In genomic region chr1:246608616-246609376, GRCh38 we compare ENCODE assay signal across 8 cellular contexts. TPM values are rescaled to one million over a fixed set of nuclear protein-coding genes. Genes with fewer than 3 reads are reported as not detected.
DNase-seq lines count a peak whose midpoint lies in the region; ATAC-seq, FAIRE-seq and TF ChIP-seq lines count a peak whose summit lies in the region.

No MANE protein-coding gene starts in this region.

- CTCF ChIA-PET in K562 (lab: Yijun Ruan, JAX; ENCODE audit: low intra/inter-chr PET ratio) = no interaction called here

- no peak for FAIRE-seq in K562 (lab: Jason Lieb, UNC)

- H4K20me1 ChIP-seq in OCI-LY3 (ENCODE audit: insufficient read depth, low read length) (peaks cover 29% of the 10 kb centered on the region), K562 (replicated peaks; ENCODE audit: control insufficient read depth, insufficient read depth, low read length) (peaks cover 6% of the 10 kb centered on the region)

- POLR2A ChIA-PET in K562 (lab: Yijun Ruan, JAX) = interaction anchor here (0.7 to 1.3 kb wide), 2 partner anchors 8 to 13 kb away, joined by 3 read pairs; no protein-coding TSS in a partner anchor

- H3K79me2 ChIP-seq in OCI-LY3 (ENCODE audit: low read length) = peaks cover 45% of the 10 kb centered on the region
- peaks cover 84% of the 10 kb centered on the region for H3K79me2 ChIP-seq in K562 (ENCODE audit: control insufficient read depth, insufficient read depth, low read length)

- TF ChIP-seq CTCF in OCI-LY3 (IDR thresholded peaks at IDR 0.05; ENCODE audit: low read depth, low read length) (no peak), K562 (IDR thresholded peaks at IDR 0.05 in 2 of 3, conservative IDR thresholded peaks at IDR 0.05 in 1 of 3; ENCODE audit: insufficient read depth in 2 of 3, low read depth in 1 of 3, low read length in 3 of 3) (no peak; a peak in 1 of 6 replicates)

- intact Hi-C loops in K562 (cut with micrococcal nuclease) = no loop called here

- H3K9ac ChIP-seq in OCI-LY3 (ENCODE audit: low read length) (no peak overlapping the region), K562 (ENCODE audit: insufficient read depth in 1 of 2, low read depth in 2 of 2, low read length in 2 of 2) (no peak overlapping the region)

- H3K9me3 ChIP-seq in OCI-LY3 (ENCODE audit: insufficient read depth, low read length) = no peaks in the 10 kb centered on the region
- no peaks in the 10 kb centered on the region for H3K9me3 ChIP-seq in K562 (replicated peaks; ENCODE audit: control insufficient read depth, insufficient read depth, low read depth, low read length)

- TF ChIP-seq EP300 in K562 (IDR thresholded peaks at IDR 0.05; ENCODE audit: low read length) = no peak

- H3K4me3 ChIP-seq in OCI-LY3 (ENCODE audit: low read length) (no peak overlapping the region), K562 (no peak overlapping the region)

- peaks cover 12% of the 10 kb centered on the region for H3K4me1 ChIP-seq in OCI-LY3 (ENCODE audit: low read length)
- peaks cover 0 to 3% of the 10 kb centered on the region in 2 experiments; a peak in 1 of 5 replicates for H3K4me1 ChIP-seq in K562 (replicated peaks in 1 of 2; ENCODE audit: control insufficient read depth in 2 of 2, insufficient read depth in 2 of 2, low read length in 2 of 2)

- TF ChIP-seq RAD21 in K562 (CRISPR knock-in tag; conservative IDR thresholded peaks at IDR 0.05 in 1 of 2, IDR thresholded peaks at IDR 0.05 in 1 of 2) = 0 out of 4 replicates have a peak, but pooled peaks of 1 of the 2 experiments have one; percentile 8

- H3K36me3 ChIP-seq in OCI-LY3 (replicated peaks; ENCODE audit: low read depth, low read length) = peaks cover 5% of the 10 kb centered on the region
- H3K36me3 ChIP-seq in K562 (ENCODE audit: control insufficient read depth, insufficient read depth, low read length) = peaks cover 8% of the 10 kb centered on the region; the same call in 2 of the 3 replicates

- no peaks in the 10 kb centered on the region for H3K27me3 ChIP-seq in OCI-LY3 (ENCODE audit: low read depth, low read length)
- no peaks in the 10 kb centered on the region for H3K27me3 ChIP-seq in K562 (ENCODE audit: control insufficient read depth in 2 of 2, insufficient read depth in 2 of 2, low read length in 2 of 2)

- H2AFZ ChIP-seq in OCI-LY3 (ENCODE audit: low read depth, low read length) = no peak overlapping the region
- no peak overlapping the region for H2AFZ ChIP-seq in K562 (ENCODE audit: low read depth, low read length)

- H3K9me1 ChIP-seq in K562 (ENCODE audit: control insufficient read depth, insufficient read depth, low read length) = no peaks in the 10 kb centered on the region

- ATAC-seq in HG02642 (IDR thresholded peaks at IDR 0.05; ENCODE audit: poor library complexity, unreplicated experiment) (peak; percentile 64), K562 (peak; percentile 71), HG02870 (IDR thresholded peaks at IDR 0.05; ENCODE audit: unreplicated experiment) (no peak)

- no peak overlapping the region for H3K27ac ChIP-seq in OCI-LY3 (ENCODE audit: low read length)
- H3K27ac ChIP-seq in K562 (ENCODE audit: extremely low read depth, low read depth, low read length) = no peak overlapping the region

- peak; percentile 89 for DNase-seq in Daoy (ENCODE audit: low read depth)
- no peak for DNase-seq in K562 (ENCODE audit: extremely low read depth in 1 of 4, low spot score in 3 of 4)
- peak; percentile 92 for DNase-seq in kidney glomerular epithelial cell (lab: John Stamatoyannopoulos, UW)
- peak; percentile 34 for DNase-seq in stimulated activated CD4-positive, alpha-beta T cell treated with anti-CD3 and anti-CD28 coated beads, Interleukin-4, amount 100 ng/mL, for 24 hours
- DNase-seq in cortex of kidney (lab: John Stamatoyannopoulos, UW) = no peak

- H3K4me2 ChIP-seq in OCI-LY3 (ENCODE audit: low read length) (peak overlapping the region; percentile 27; the same call in 1 of the 2 replicates), K562 (ENCODE audit: insufficient read depth, low read length) (no peak overlapping the region)

- in situ Hi-C loops in K562 (cut with MboI) = no loop called here

- WGBS in K562 (ENCODE audit: insufficient coverage, low coverage, missing lambda C conversion rate) = 70% methylated on average over 18 of the region's 18 CpGs

- no peak for TF ChIP-seq POLR2A in K562 (conservative IDR thresholded peaks at IDR 0.05)

- no TSS peak for BruUV-seq in K562 (replicated peaks; lab: Mats Ljungman, UMichigan)

TF ChIP-seq in K562, 482 proteins besides CTCF, POLR2A, EP300 and RAD21 (continues in another document):
- TF ChIP-seq HDAC8 (tag; IDR thresholded peaks at IDR 0.05) (no peak), JUN (IDR thresholded peaks at IDR 0.05; ENCODE audit: borderline replicate concordance, low read depth, low read length) (peak; percentile 43; the same call in 1 of the 2 replicates), JUN (CRISPR knock-in tag; IDR thresholded peaks at IDR 0.05; ENCODE audit: borderline replicate concordance) (no peak), SMARCE1 (IDR thresholded peaks at IDR 0.05) (no peak), NFATC3 (IDR thresholded peaks at IDR 0.05) (no peak), RCOR1 (IDR thresholded peaks at IDR 0.05; ENCODE audit: borderline replicate concordance in 1 of 2, low read depth in 2 of 2, low read length in 2 of 2) (0 out of 4 replicates have a peak, but pooled peaks of 1 of the 2 experiments have one; percentile 10), ZNF436 (CRISPR knock-in tag; IDR thresholded peaks at IDR 0.05) (no peak), ZNF785 (CRISPR knock-in tag; IDR thresholded peaks at IDR 0.05) (no peak), RBM15 (IDR thresholded peaks at IDR 0.05; ENCODE audit: insufficient read depth, low read length) (no peak), RBM17 (IDR thresholded peaks at IDR 0.05; ENCODE audit: borderline replicate concordance, low read depth, low read length) (no peak), CEBPG (CRISPR knock-in tag; IDR thresholded peaks at IDR 0.05) (no peak), CEBPG (tag; conservative IDR thresholded peaks at IDR 0.05 in 1 of 2, IDR thresholded peaks at IDR 0.05 in 1 of 2) (peak in 1 of 2 experiments; percentile 57; a peak in 1 of 4 replicates), NR4A1 (CRISPR knock-in tag; IDR thresholded peaks at IDR 0.05) (no peak), NR4A1 (tag; IDR thresholded peaks at IDR 0.05) (no peak), ZNF57 (CRISPR knock-in tag; IDR thresholded peaks at IDR 0.05) (no peak), ADNP (tag; IDR thresholded peaks at IDR 0.05) (no peak)
- TF ChIP-seq, protein P1, sequence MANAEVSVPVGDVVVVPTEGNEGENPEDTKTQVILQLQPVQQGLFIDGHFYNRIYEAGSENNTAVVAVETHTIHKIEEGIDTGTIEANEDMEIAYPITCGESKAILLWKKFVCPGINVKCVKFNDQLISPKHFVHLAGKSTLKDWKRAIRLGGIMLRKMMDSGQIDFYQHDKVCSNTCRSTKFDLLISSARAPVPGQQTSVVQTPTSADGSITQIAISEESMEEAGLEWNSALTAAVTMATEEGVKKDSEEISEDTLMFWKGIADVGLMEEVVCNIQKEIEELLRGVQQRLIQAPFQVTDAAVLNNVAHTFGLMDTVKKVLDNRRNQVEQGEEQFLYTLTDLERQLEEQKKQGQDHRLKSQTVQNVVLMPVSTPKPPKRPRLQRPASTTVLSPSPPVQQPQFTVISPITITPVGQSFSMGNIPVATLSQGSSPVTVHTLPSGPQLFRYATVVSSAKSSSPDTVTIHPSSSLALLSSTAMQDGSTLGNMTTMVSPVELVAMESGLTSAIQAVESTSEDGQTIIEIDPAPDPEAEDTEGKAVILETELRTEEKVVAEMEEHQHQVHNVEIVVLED (CRISPR knock-in tag; IDR thresholded peaks at IDR 0.05) = no peak

RNA-seq across cellular contexts. Expression of gene CNST, which starts 42.5 kb away (rescaled TPM):
- 11.4 and 12.5 TPM in 2 replicates for total RNA-seq in Daoy (2014; rRNA removed; shearing (Covaris generic))
- 251 and 301 TPM in 2 replicates for total RNA-seq in K562 (2011; cell fraction: chromatin; rRNA removed; ENCODE audit: low replicate concordance)
- 61.0 and 78.0 TPM in 2 replicates for total RNA-seq in K562 (2011; cell fraction: nucleolus; rRNA removed)
- total RNA-seq in K562 (2011; cell fraction: nucleoplasm; rRNA removed) = 82.1 and 87.6 TPM in 2 replicates
- total RNA-seq in K562 (2014; rRNA removed) (23.9 and 25.2 TPM in 2 replicates), K562 (2014; rRNA removed; fragmentation: Illumina TruSeq; extraction: Trizol) (39.1 and 46.1 TPM in 2 replicates), K562 (2015; rRNA removed; fragmentation: Illumina TruSeq; extraction: Trizol) (29.9 and 31.1 TPM in 2 replicates), K562 (2021) (45.5 and 55.3 TPM in 2 replicates)
- polyA plus RNA-seq in K562 (2011; rRNA removed) (41.4 and 43.9 TPM in 2 replicates), K562 (2014; fragmentation: Illumina TruSeq; extraction: Trizol) (30.1 and 30.8 TPM in 2 replicates), K562 (2014; fragmentation: Nextera tagmentation; extraction: Ambion mirVana) (10 to 100 TPM; 17.0 to 22.9 TPM), K562 (2014; rRNA removed) (20.6 and 23.3 TPM in 2 replicates)
- 11.5 and 23.2 TPM in 2 replicates for polyA plus RNA-seq in K562 (2011; cell fraction: cytosol; rRNA removed)
- 37.1 and 53.3 TPM in 2 replicates for polyA plus RNA-seq in K562 (2011; cell fraction: nucleus; rRNA removed)
- polyA plus RNA-seq in K562 (2012) = 16.1 and 19.6 TPM in 2 replicates
- 210 and 261 TPM in 2 replicates for polyA minus RNA-seq in K562 (2011; rRNA and poly(A)+ RNA removed)
- polyA minus RNA-seq in K562 (2011; cell fraction: cytosol; rRNA and poly(A)+ RNA removed) = 25.3 and 33.2 TPM in 2 replicates
- polyA minus RNA-seq in K562 (2011; cell fraction: nucleus; rRNA and poly(A)+ RNA removed) = 50.6 and 123 TPM in 2 replicates

RNA-seq across cellular contexts. Expression of gene TFB2M, which starts 42.7 kb away (rescaled TPM):
- total RNA-seq in Daoy (2014; rRNA removed; shearing (Covaris generic)) = 56.5 and 71.1 TPM in 2 replicates
- 23.8 and 25.2 TPM in 2 replicates for total RNA-seq in K562 (2011; cell fraction: chromatin; rRNA removed; ENCODE audit: low replicate concordance)
- total RNA-seq in K562 (2011; cell fraction: nucleolus; rRNA removed) = 22.5 TPM in 2 replicates
- 17.8 and 18.7 TPM in 2 replicates for total RNA-seq in K562 (2011; cell fraction: nucleoplasm; rRNA removed)
- total RNA-seq in K562 (2014; rRNA removed) = 51.1 and 55.1 TPM in 2 replicates
- total RNA-seq in K562 (2014; rRNA removed; fragmentation: Illumina TruSeq; extraction: Trizol) = 72.3 and 80.2 TPM in 2 replicates
- total RNA-seq in K562 (2015; rRNA removed; fragmentation: Illumina TruSeq; extraction: Trizol) = 48.2 and 55.2 TPM in 2 replicates
- total RNA-seq in K562 (2021) = 63.0 and 63.6 TPM in 2 replicates
- 50.7 and 70.6 TPM in 2 replicates for polyA plus RNA-seq in K562 (2011; rRNA removed)
- polyA plus RNA-seq in K562 (2011; cell fraction: cytosol; rRNA removed) = 19.8 and 24.0 TPM in 2 replicates
- polyA plus RNA-seq in K562 (2011; cell fraction: nucleus; rRNA removed) = 13.3 and 16.0 TPM in 2 replicates
- 27.6 and 52.8 TPM in 2 replicates for polyA plus RNA-seq in K562 (2012)
- polyA plus RNA-seq in K562 (2014; fragmentation: Illumina TruSeq; extraction: Trizol) = 63.5 and 65.0 TPM in 2 replicates
- 100 to 1,000 TPM; 141 to 162 TPM for polyA plus RNA-seq in K562 (2014; fragmentation: Nextera tagmentation; extraction: Ambion mirVana)
- polyA plus RNA-seq in K562 (2014; rRNA removed) = 77.7 and 78.1 TPM in 2 replicates
- polyA minus RNA-seq in K562 (2011; rRNA and poly(A)+ RNA removed) = 27.1 and 29.2 TPM in 2 replicates
- polyA minus RNA-seq in K562 (2011; cell fraction: cytosol; rRNA and poly(A)+ RNA removed) = 14.7 and 15.6 TPM in 2 replicates
- polyA minus RNA-seq in K562 (2011; cell fraction: nucleus; rRNA and poly(A)+ RNA removed) = 14.9 and 19.1 TPM in 2 replicates

Comparison
In these comparisons a context has a peak if more than half of its experiments do, and no peak if none do; other contexts are left out.
1. DNase-seq: peak in Daoy (single experiment), kidney glomerular epithelial cell (single experiment) and stimulated activated CD4-positive, alpha-beta T cell treated with anti-CD3 and anti-CD28 coated beads, Interleukin-4, amount 100 ng/mL, for 24 hours (single experiment); none in K562 (0 of 4) and cortex of kidney (single experiment).